In genomic region chr1:90973897-90974798, GRCh38 we compare ENCODE assay signal across 8 cellular contexts. TPM values are rescaled to one million over a fixed set of nuclear protein-coding genes. Genes with fewer than 3 reads are reported as not detected.
DNase-seq lines count a peak whose midpoint lies in the region; ATAC-seq, FAIRE-seq and TF ChIP-seq lines count a peak whose summit lies in the region.

No MANE protein-coding gene starts in this region.

- FAIRE-seq in H54 (lab: Jason Lieb, UNC), result peak; percentile 99

- in situ Hi-C loops in GM13977 (cut with MboI; ENCODE audit: low pct_unique_long_range_greater_than_20kb, low sequenced_read_pairs, unreplicated experiment), result loop anchor here (25.0 kb wide), 1 partner anchor 237 kb away; no protein-coding TSS in a partner anchor
- in situ Hi-C loops in GM13976 (cut with MboI; ENCODE audit: low sequenced_read_pairs, unreplicated experiment), result no loop called here

- ATAC-seq in PC-3, result peak; percentile 87

- no peak overlapping the region for H3K4me2 ChIP-seq in PC-3 (ENCODE audit: low read length)
- peak overlapping the region; percentile 32 for H3K4me2 ChIP-seq in osteoblast (ENCODE audit: insufficient read depth, low read length)

- H2AFZ ChIP-seq in PC-3 (ENCODE audit: low read length) (no peak overlapping the region), osteoblast (ENCODE audit: low read length) (no peak overlapping the region)

- no peak for TF ChIP-seq POLR2A in H54 (IDR thresholded peaks at IDR 0.05; ENCODE audit: low read depth, low read length)

- no TSS peak for BruUV-seq in PC-3 (replicated peaks; lab: Mats Ljungman, UMichigan)

- H3K4me3 ChIP-seq in PC-3 (ENCODE audit: low read length) (no peak overlapping the region), osteoblast (ENCODE audit: insufficient read depth, low read length) (no peak overlapping the region)

- CTCF ChIA-PET in PC-3 (lab: Charles Lee), result interaction anchor here (1.0 kb wide), 1 partner anchor 9 kb away, joined by 3 read pairs; no protein-coding TSS in a partner anchor

- peaks cover 15% of the 10 kb centered on the region for H3K36me3 ChIP-seq in PC-3 (ENCODE audit: low read depth, low read length)
- peaks cover 15% of the 10 kb centered on the region for H3K36me3 ChIP-seq in osteoblast (ENCODE audit: insufficient read depth, low read length)

- H4K20me1 ChIP-seq in PC-3 (ENCODE audit: low read length), result peaks cover 11% of the 10 kb centered on the region; the same call in 1 of the 2 replicates
- peaks cover 29% of the 10 kb centered on the region for H4K20me1 ChIP-seq in osteoblast (ENCODE audit: insufficient read depth, low read length)

- peaks cover 6% of the 10 kb centered on the region for H3F3A ChIP-seq in PC-3 (ENCODE audit: low read length, unreplicated experiment)

- H3K27ac ChIP-seq in PC-3 (ENCODE audit: low read length), result 0 out of 2 replicates have a peak overlapping the region, but pooled peaks have one; percentile 2
- peak overlapping the region; percentile 57 for H3K27ac ChIP-seq in osteoblast (ENCODE audit: low read depth, low read length)
- no peak overlapping the region for H3K27ac ChIP-seq in caudate nucleus (ENCODE audit: low read depth, low read length)

- H3K4me1 ChIP-seq in PC-3 (ENCODE audit: insufficient read depth, low read length) (peaks cover 15% of the 10 kb centered on the region), osteoblast (ENCODE audit: insufficient read depth, low read length) (peaks cover 15% of the 10 kb centered on the region)

- H3K27me3 ChIP-seq in PC-3 (ENCODE audit: low read length) (no peaks in the 10 kb centered on the region), osteoblast (ENCODE audit: insufficient read depth, low read length) (no peaks in the 10 kb centered on the region)

- intact Hi-C loops in PC-3 (cut with micrococcal nuclease), result no loop called here

- no peak for TF ChIP-seq CTCF in PC-3 (conservative IDR thresholded peaks at IDR 0.05; ENCODE audit: low read depth, low read length)
- no peak for TF ChIP-seq CTCF in osteoblast (IDR thresholded peaks at IDR 0.05; ENCODE audit: extremely low read depth, low read depth, low read length)
- no peak for TF ChIP-seq CTCF in GM13977 (IDR thresholded peaks at IDR 0.05; ENCODE audit: extremely low read depth, insufficient read depth, missing control alignments)
- TF ChIP-seq CTCF in GM13976 (IDR thresholded peaks at IDR 0.05; ENCODE audit: borderline replicate concordance, control extremely low read depth, extremely low read depth, insufficient read depth, missing control alignments), result no peak

- peak; percentile 7 for DNase-seq in H54 (ENCODE audit: insufficient read length, low spot score)
- peak; percentile 38 for DNase-seq in PC-3
- DNase-seq in fibroblast of gingiva (ENCODE audit: low read depth), result peak; percentile 6
- DNase-seq in osteoblast (ENCODE audit: insufficient read length, low spot score, missing footprints), result no peak
- DNase-seq in GM13977 (ENCODE audit: low spot score), result no peak
- no peak for DNase-seq in GM13976 (ENCODE audit: low spot score)
- no peak for DNase-seq in caudate nucleus (lab: John Stamatoyannopoulos, UW)
- DNase-seq in T-helper 2 cell, result no peak

- H3K9me2 ChIP-seq in PC-3 (replicated peaks; ENCODE audit: low read length), result no peaks in the 10 kb centered on the region

- peaks cover 56% of the 10 kb centered on the region for H3K79me2 ChIP-seq in PC-3 (ENCODE audit: low read length)
- peaks cover 63% of the 10 kb centered on the region for H3K79me2 ChIP-seq in osteoblast (ENCODE audit: insufficient read depth, low read length)

- POLR2A ChIA-PET in PC-3 (lab: Charles Lee; ENCODE audit: unreplicated experiment), result no interaction called here

- H3K9ac ChIP-seq in PC-3 (ENCODE audit: low read length), result no peak overlapping the region

- H3K9me3 ChIP-seq in PC-3 (ENCODE audit: low read length) (no peaks in the 10 kb centered on the region), osteoblast (ENCODE audit: low read depth, low read length) (no peaks in the 10 kb centered on the region)

RNA-seq across cellular contexts. Expression of gene ZNF644, which starts 47.7 kb away (rescaled TPM):
- total RNA-seq in PC-3 (2014; rRNA removed) (39.6 and 44.4 TPM in 2 replicates), osteoblast (57.5 and 59.5 TPM in 2 replicates)

Comparison
In these comparisons a context has a peak if more than half of its experiments do, and no peak if none do; other contexts are left out.
1. DNase-seq: peak in H54 (single experiment), PC-3 (single experiment) and fibroblast of gingiva (single experiment); none in osteoblast (single experiment), GM13977 (single experiment), GM13976 (single experiment), caudate nucleus (0 of 61) and T-helper 2 cell (0 of 5).